8 cellular contexts compared by ENCODE assay signal in genomic region chr18:62420513-62421209, GRCh38.
DNase-seq lines count a peak whose midpoint lies in the region; ATAC-seq and TF ChIP-seq lines count a peak whose summit lies in the region.

No MANE protein-coding gene starts in this region.

- peak; percentile 54 for DNase-seq in RWPE1 (ENCODE audit: low spot score)
- DNase-seq in activated naive CD4-positive, alpha-beta T cell (lab: John Stamatoyannopoulos, UW): peak; percentile 4 to 38 (median 22)
- DNase-seq in iris pigment epithelial cell (ENCODE audit: low read depth): peak; percentile 84
- DNase-seq in stimulated activated CD8-positive, alpha-beta memory T cell treated with anti-CD3 and anti-CD28 coated beads, Interleukin-15, amount 100 ng/mL, for 4 hours (ENCODE audit: low read depth in 2 of 2): peak; percentile 48 to 78
- DNase-seq in DMS79 treated with DMSO at 0.1 percent for 48 hours (lab: John Stamatoyannopoulos, UW): no peak
- no peak for DNase-seq in posterior cingulate gyrus

- CTCF ChIA-PET in RWPE1 (lab: Yijun Ruan, JAX): interaction anchor here (0.7 kb wide), 1 partner anchor 311 kb away, joined by 3 read pairs; no protein-coding TSS in a partner anchor

- no peak for TF ChIP-seq CTCF in RWPE1 (conservative IDR thresholded peaks at IDR 0.05; ENCODE audit: low read depth)

- intact Hi-C loops in posterior cingulate gyrus (cut with DNase I): no loop called here

- POLR2A ChIA-PET in RWPE1 (lab: Yijun Ruan, JAX; ENCODE audit: low non-redundant PET): no interaction called here

- H3K27ac ChIP-seq in RWPE1: no peak overlapping the region

- peak; percentile 92 for ATAC-seq in GM18520 (IDR thresholded peaks at IDR 0.05; ENCODE audit: unreplicated experiment)
- peak; percentile 87 for ATAC-seq in HG02973 (IDR thresholded peaks at IDR 0.05; ENCODE audit: unreplicated experiment)

Comparison
In these comparisons a context has a peak if more than half of its experiments do, and no peak if none do; other contexts are left out.
1. DNase-seq: peak in RWPE1 (single experiment), activated naive CD4-positive, alpha-beta T cell (4 of 4), iris pigment epithelial cell (single experiment) and stimulated activated CD8-positive, alpha-beta memory T cell treated with anti-CD3 and anti-CD28 coated beads, Interleukin-15, amount 100 ng/mL, for 4 hours (2 of 2); none in DMS79 treated with DMSO at 0.1 percent for 48 hours (single experiment) and posterior cingulate gyrus (0 of 10).